26 cellular contexts compared by ENCODE assay signal in the genomic region with DNA sequence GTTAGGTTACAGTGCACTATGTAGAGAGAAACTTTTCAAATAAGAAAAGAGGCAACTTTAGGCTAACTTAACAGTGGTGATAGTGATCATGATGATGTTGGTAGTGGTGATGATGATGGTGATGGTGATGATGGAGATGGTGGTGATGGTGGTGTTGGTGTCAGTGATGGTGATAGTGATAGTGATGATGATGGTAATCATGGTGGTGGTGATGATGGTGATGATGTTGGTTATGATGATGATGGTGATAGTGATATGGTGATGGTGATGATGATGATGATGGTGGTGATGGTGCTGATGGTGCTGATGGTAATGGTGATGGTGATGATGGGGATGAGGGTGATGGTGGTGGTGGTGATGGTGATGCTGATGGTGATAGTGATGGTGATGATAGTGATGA.
"Had no signal": no experiment of that assay in that cellular context is flagged by ENCODE, and none has a peak within 500 bp of the region (broad histone marks: within the 10 kb centered on the region; RNA-seq: fewer than 3 reads in every experiment).

No MANE protein-coding gene starts in this region.

- ATAC-seq: Panc1, T-helper 17 cell, WTC11 had no signal

- H3K27ac Mint-ChIP-seq: T-helper 17 cell, WTC11 had no signal

- H3K4me3 ChIP-seq: adrenal gland had no signal

- DNase-seq: activated CD4-positive, alpha-beta T cell treated with anti-CD3 and anti-CD28 coated beads for 48 hours; activated CD4-positive, alpha-beta T cell treated with anti-CD3 and anti-CD28 coated beads, Interleukin-2, amount 50 U/mL, for 4 hours; activated CD4-positive, CD25-positive, alpha-beta regulatory T cell treated with anti-CD3 and anti-CD28 coated beads, Interleukin-2, amount 50 U/mL, for 72 hours; activated CD8-positive, alpha-beta memory T cell treated with anti-CD3 and anti-CD28 coated beads, Interleukin-2, amount 50 U/mL, for 48 hours; activated naive CD4-positive, alpha-beta T cell treated with anti-CD3 and anti-CD28 coated beads, Interleukin-2, amount 50 U/mL, for 16 hours; activated naive CD8-positive, alpha-beta T cell treated with anti-CD3 and anti-CD28 coated beads, Interleukin-2, amount 10 ng/mL, durations not matched to agents 7 days and 5 days; activated T-cell treated with anti-CD3 and anti-CD28 coated beads, Interleukin-2, amount 50 U/mL, for 1 hour; anterior cingulate cortex; NCI-H1092; NCI-H1417 treated with DMSO at 0.1 percent for 48 hours; NCI-H1694; NCI-H2029; NCI-H2107; NCI-H2171 treated with DMSO at 0.1 percent for 48 hours; NCI-H226; NCI-H82; NK-92 treated with Interleukin-12 subunit alpha and Interleukin-12 subunit beta, amount 100 ng/mL, for 24 hours; OCI-M1; Right ventricle myocardium superior; T-helper 17 cell; T-helper 9 cell had no signal

- H3K36me3 ChIP-seq: adrenal gland had no signal

- H3K4me1 ChIP-seq: adrenal gland had no signal

- H3K9me3 ChIP-seq: adrenal gland had no signal

- H3K4me3 Mint-ChIP-seq: activated CD8-positive, alpha-beta T cell treated with anti-CD3 and anti-CD28 coated beads, Interleukin-2, amount 10 ng/mL, durations not matched to agents 7 days and 5 days; activated naive CD8-positive, alpha-beta T cell treated with anti-CD3 and anti-CD28 coated beads, Interleukin-2, amount 10 ng/mL, durations not matched to agents 7 days and 5 days; T-helper 17 cell; WTC11 had no signal

- H3K27me3 Mint-ChIP-seq: activated naive CD8-positive, alpha-beta T cell treated with anti-CD3 and anti-CD28 coated beads, Interleukin-2, amount 10 ng/mL, durations not matched to agents 7 days and 5 days; T-helper 17 cell had no signal

- H3K27ac ChIP-seq: adrenal gland, RWPE1 had no signal

- H3K4me1 Mint-ChIP-seq: WTC11 had no signal
